In the genomic region with DNA sequence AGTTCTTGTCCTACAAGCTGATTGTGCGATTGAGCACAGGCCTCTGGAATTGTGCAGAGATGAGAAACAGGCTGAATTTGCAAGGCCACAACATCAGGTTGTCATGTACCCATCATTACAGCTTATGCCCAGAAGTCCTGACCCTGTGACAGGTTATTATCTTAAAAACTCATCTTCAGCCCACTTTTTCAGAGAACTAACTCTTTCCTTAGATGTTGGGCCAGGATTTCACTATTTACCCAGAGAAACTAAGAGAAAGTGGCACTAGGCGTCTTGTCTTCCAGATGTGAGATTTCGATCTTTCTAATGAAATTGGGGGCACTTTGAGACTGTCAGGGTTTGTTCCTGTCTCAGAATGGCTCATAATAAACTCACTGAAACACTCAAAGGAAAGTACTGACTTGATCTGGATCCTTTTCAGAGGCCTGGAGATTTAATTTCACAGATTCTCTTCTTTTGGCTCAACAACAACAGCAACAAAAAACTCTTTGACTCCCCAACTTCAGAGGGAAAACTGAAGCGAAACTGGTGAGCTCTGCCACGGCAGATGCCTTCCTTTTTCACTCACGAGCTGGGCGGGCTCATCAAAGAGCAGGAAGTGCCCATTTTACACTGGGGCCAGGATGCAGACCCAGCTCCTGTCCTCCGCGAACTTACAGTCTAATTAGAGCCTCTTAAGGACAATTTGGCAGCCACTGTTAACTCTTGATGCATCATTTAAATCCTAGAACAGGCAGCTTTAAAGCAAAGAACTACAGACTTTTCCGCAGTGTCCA, we compare ENCODE assay signal across 10 cellular contexts. TPM values are rescaled to one million over a fixed set of nuclear protein-coding genes. Genes with fewer than 3 reads are reported as not detected.
A peak's percentile ranks its signal among the peaks of the same experiment; 100 is the strongest.
DNase-seq lines count a peak whose midpoint lies in the region; ATAC-seq and TF ChIP-seq lines count a peak whose summit lies in the region.
"Had no signal": no experiment of that assay in that cellular context is flagged by ENCODE, and none has a peak within 500 bp of the region (broad histone marks: within the 10 kb centered on the region; RNA-seq: fewer than 3 reads in every experiment).

No MANE protein-coding gene starts in this region.

- ATAC-seq in GM21529 (IDR thresholded peaks at IDR 0.05; ENCODE audit: unreplicated experiment): no peak
- no peak for ATAC-seq in HG03135 (IDR thresholded peaks at IDR 0.05; ENCODE audit: unreplicated experiment)
- ATAC-seq: mucosa of descending colon had no signal

- peak overlapping the region; percentile 57 for H2AK5ac ChIP-seq in mesenchymal stem cell (ENCODE audit: low read length, severe bottlenecking)

- DNase-seq in stimulated activated CD4-positive, alpha-beta T cell treated with anti-CD3 and anti-CD28 coated beads, Interleukin-15, amount 100 ng/mL, for 24 hours: peak; percentile 35
- no peak for DNase-seq in stimulated activated CD4-positive, alpha-beta T cell treated with anti-CD3 and anti-CD28 coated beads, Interleukin-4, amount 100 ng/mL, for 4 hours
- DNase-seq in mesenchymal stem cell (no peak), vagina (ENCODE audit: extremely low spot score in 2 of 2) (no peak), GDM1 (lab: John Stamatoyannopoulos, UW) (no peak)
- DNase-seq: mucosa of descending colon, NCI-H446 treated with DMSO at 0.1 percent for 48 hours had no signal

- H3K18ac ChIP-seq in mesenchymal stem cell (ENCODE audit: low read depth in 1 of 2, low read length in 2 of 2): peak overlapping the region in 1 of 2 experiments; percentile 17

- no peak for TF ChIP-seq CTCF in vagina (IDR thresholded peaks at IDR 0.05)

- intact Hi-C loops in vagina (cut with DNase I): no loop called here

- H3K23ac ChIP-seq in mesenchymal stem cell (ENCODE audit: low read length in 2 of 2): no peak overlapping the region

- no peaks in the 10 kb centered on the region for H3K27me3 Mint-ChIP-seq in activated naive CD8-positive, alpha-beta T cell

- H2BK15ac ChIP-seq in mesenchymal stem cell (ENCODE audit: low read depth, poor library complexity, severe bottlenecking): no peak overlapping the region

- no peak overlapping the region for H3K4me2 ChIP-seq in mesenchymal stem cell (ENCODE audit: low read length, poor library complexity, severe bottlenecking)

- H3K27ac Mint-ChIP-seq in activated naive CD8-positive, alpha-beta T cell: peak overlapping the region; percentile 84

- H3K4me3 ChIP-seq in mesenchymal stem cell (ENCODE audit: insufficient read depth in 1 of 2, low read depth in 1 of 2, low read length in 2 of 2) (no peak overlapping the region), vagina (no peak overlapping the region)
- H3K4me3 ChIP-seq: mucosa of descending colon had no signal

- peak overlapping the region; percentile 46 for H2BK5ac ChIP-seq in mesenchymal stem cell (ENCODE audit: low read depth, low read length, poor library complexity, severe bottlenecking)

- peak overlapping the region; percentile 42 for H3K9ac ChIP-seq in mesenchymal stem cell (ENCODE audit: low read length)

- H3K36me3 Mint-ChIP-seq in activated naive CD8-positive, alpha-beta T cell: peaks cover 10% of the 10 kb centered on the region

- peak overlapping the region in 1 of 2 experiments; percentile 80 for H2BK12ac ChIP-seq in mesenchymal stem cell (ENCODE audit: low read length in 2 of 2)

- peak overlapping the region in 1 of 2 experiments; percentile 30 for H3K4ac ChIP-seq in mesenchymal stem cell (ENCODE audit: low read depth in 1 of 2, low read length in 2 of 2)

- TF ChIP-seq POLR2A in vagina (IDR thresholded peaks at IDR 0.05): no peak

- H3K9me3 ChIP-seq in mesenchymal stem cell (ENCODE audit: control insufficient read depth, low read length): no peaks in the 10 kb centered on the region
- no peaks in the 10 kb centered on the region for H3K9me3 ChIP-seq in vagina
- H3K9me3 ChIP-seq: mucosa of descending colon had no signal

- H3K4me1 ChIP-seq in mesenchymal stem cell (ENCODE audit: control insufficient read depth, insufficient read depth, low read depth, low read length) (peaks cover 30% of the 10 kb centered on the region), vagina (peaks cover 29% of the 10 kb centered on the region)

- H3K36me3 ChIP-seq in mesenchymal stem cell (ENCODE audit: control insufficient read depth in 1 of 2, insufficient read depth in 2 of 2, low read depth in 1 of 2, low read length in 2 of 2) (peaks cover 21 to 32% of the 10 kb centered on the region in 2 experiments), vagina (peaks cover 0 to 18% of the 10 kb centered on the region in 2 donors)

- H2BK120ac ChIP-seq in mesenchymal stem cell (ENCODE audit: low read depth, low read length): peak overlapping the region; percentile 66

- no peaks in the 10 kb centered on the region for H3K9me3 Mint-ChIP-seq in activated naive CD8-positive, alpha-beta T cell (ENCODE audit: low read depth)

- H2AFZ ChIP-seq in mesenchymal stem cell (ENCODE audit: low read depth, low read length): no peak overlapping the region

- WGBS in mesenchymal stem cell: 78% methylated on average over 10 of the region's 10 CpGs

- H3K14ac ChIP-seq in mesenchymal stem cell (ENCODE audit: low read length in 2 of 2): no peak overlapping the region

- peaks cover 3% of the 10 kb centered on the region for H3K79me1 ChIP-seq in mesenchymal stem cell (replicated peaks; ENCODE audit: low read length, poor library complexity, severe bottlenecking)

- H3K27ac ChIP-seq in mesenchymal stem cell (ENCODE audit: low read length, poor library complexity, severe bottlenecking) (peak overlapping the region; percentile 100), vagina (peak overlapping the region; percentile 53)

- H3K4me3 Mint-ChIP-seq in activated naive CD8-positive, alpha-beta T cell: peak overlapping the region; percentile 15

- no peak overlapping the region for H4K8ac ChIP-seq in mesenchymal stem cell (ENCODE audit: low read length)

- H3K4me1 Mint-ChIP-seq in activated naive CD8-positive, alpha-beta T cell (ENCODE audit: low read depth): peaks cover 26% of the 10 kb centered on the region

- no peak overlapping the region for H4K91ac ChIP-seq in mesenchymal stem cell (ENCODE audit: low read length)

- H3K27me3 ChIP-seq in mesenchymal stem cell (ENCODE audit: control insufficient read depth in 1 of 2, insufficient read depth in 1 of 2, low read length in 2 of 2) (no peaks in the 10 kb centered on the region), vagina (no peaks in the 10 kb centered on the region)

RNA-seq across cellular contexts. Expression of gene SLC12A3, which starts 17.6 kb away (rescaled TPM):
- not detected for polyA plus RNA-seq in mesenchymal stem cell (2013, experiment 1 of 2)
- not detected for polyA plus RNA-seq in mesenchymal stem cell (2013, experiment 2 of 2)
- not detected for total RNA-seq in vagina
- total RNA-seq: mucosa of descending colon had no signal
